Comparison of ENCODE assay signal across 12 cellular contexts in genomic region chr5:40652441-40653220, GRCh38. TPM values are rescaled to one million over a fixed set of nuclear protein-coding genes. Genes with fewer than 3 reads are reported as not detected.
DNase-seq lines count a peak whose midpoint lies in the region; ATAC-seq and TF ChIP-seq lines count a peak whose summit lies in the region.
"Had no signal": no experiment of that assay in that cellular context is flagged by ENCODE, and none has a peak within 500 bp of the region (broad histone marks: within the 10 kb centered on the region; RNA-seq: fewer than 3 reads in every experiment).

No MANE protein-coding gene starts in this region.

- WGBS in stomach, 5 donors: 65 to 78% (median 69%) methylated on average over 8 of the region's 8 CpGs

- peak overlapping the region; percentile 13 for H3K4me3 ChIP-seq in CD8-positive, alpha-beta memory T cell (ENCODE audit: low read length)
- H3K4me3 ChIP-seq in dorsolateral prefrontal cortex (no peak overlapping the region), stomach (no peak overlapping the region)
- H3K4me3 ChIP-seq: heart left ventricle, thyroid gland had no signal

- no peaks in the 10 kb centered on the region for H3K36me3 ChIP-seq in CD8-positive, alpha-beta memory T cell (ENCODE audit: insufficient read depth, low read length)
- H3K36me3 ChIP-seq in stomach: no peaks in the 10 kb centered on the region
- H3K36me3 ChIP-seq: heart left ventricle, thyroid gland had no signal

- peak in 2 of 5 donors; percentile 15 to 54 for DNase-seq in CD8-positive, alpha-beta memory T cell
- peak; percentile 58 for DNase-seq in activated CD8-positive, alpha-beta T cell treated with anti-CD3 and anti-CD28 coated beads, Interleukin-2, amount 10 ng/mL, durations not matched to agents 7 days and 5 days
- DNase-seq in myocyte (ENCODE audit: low read depth) (peak; percentile 58), dorsolateral prefrontal cortex (no peak), occipital lobe (lab: John Stamatoyannopoulos, UW) (no peak), stomach (no peak)
- DNase-seq: Calu3, heart left ventricle, thyroid gland had no signal

- peaks cover 0 to 1% (median 0%) of the 10 kb centered on the region in 3 donors for H3K36me3 Mint-ChIP-seq in CD8-positive, alpha-beta memory T cell
- H3K36me3 Mint-ChIP-seq in activated CD8-positive, alpha-beta T cell treated with anti-CD3 and anti-CD28 coated beads, Interleukin-2, amount 10 ng/mL, durations not matched to agents 7 days and 5 days (ENCODE audit: low read depth): peaks cover 23% of the 10 kb centered on the region

- no peak for TF ChIP-seq POLR2A in stomach (IDR thresholded peaks at IDR 0.05)

- ATAC-seq in HG03432 (IDR thresholded peaks at IDR 0.05; ENCODE audit: unreplicated experiment) (peak; percentile 13), HG02870 (IDR thresholded peaks at IDR 0.05; ENCODE audit: unreplicated experiment) (no peak)
- peak; percentile 53 for ATAC-seq in activated CD8-positive, alpha-beta T cell treated with anti-CD3 and anti-CD28 coated beads, Interleukin-2, amount 10 ng/mL, durations not matched to agents 7 days and 5 days
- ATAC-seq: heart left ventricle had no signal

- TF ChIP-seq CTCF in dorsolateral prefrontal cortex (IDR thresholded peaks at IDR 0.05 in 54 of 56, conservative IDR thresholded peaks at IDR 0.05 in 2 of 56; ENCODE audit: low read depth in 1 of 56, partially characterized antibody in 56 of 56) (no peak), stomach (IDR thresholded peaks at IDR 0.05) (no peak)

- H3K27me3 Mint-ChIP-seq in CD8-positive, alpha-beta memory T cell: no peaks in the 10 kb centered on the region
- H3K27me3 Mint-ChIP-seq in activated CD8-positive, alpha-beta T cell treated with anti-CD3 and anti-CD28 coated beads, Interleukin-2, amount 10 ng/mL, durations not matched to agents 7 days and 5 days (ENCODE audit: low read depth): no peaks in the 10 kb centered on the region

- peak overlapping the region; percentile 67 to 98 (median 94) for H3K27ac Mint-ChIP-seq in CD8-positive, alpha-beta memory T cell
- H3K27ac Mint-ChIP-seq in activated CD8-positive, alpha-beta T cell treated with anti-CD3 and anti-CD28 coated beads, Interleukin-2, amount 10 ng/mL, durations not matched to agents 7 days and 5 days: peak overlapping the region; percentile 90

- H3K4me1 ChIP-seq in CD8-positive, alpha-beta memory T cell (ENCODE audit: insufficient read depth, low read length): peaks cover 62% of the 10 kb centered on the region
- no peaks in the 10 kb centered on the region for H3K4me1 ChIP-seq in stomach
- H3K4me1 ChIP-seq: thyroid gland had no signal

- H3K27me3 ChIP-seq in CD8-positive, alpha-beta memory T cell (ENCODE audit: insufficient read depth, low read length, poor library complexity, severe bottlenecking): no peaks in the 10 kb centered on the region
- H3K27me3 ChIP-seq in dorsolateral prefrontal cortex (no peaks in the 10 kb centered on the region), stomach (no peaks in the 10 kb centered on the region)
- H3K27me3 ChIP-seq: heart left ventricle, thyroid gland had no signal

- no peaks in the 10 kb centered on the region for H3K9me3 ChIP-seq in CD8-positive, alpha-beta memory T cell (ENCODE audit: low read length)
- no peaks in the 10 kb centered on the region for H3K9me3 ChIP-seq in stomach
- H3K9me3 ChIP-seq: heart left ventricle, thyroid gland had no signal

- peaks cover 58 to 89% (median 81%) of the 10 kb centered on the region in 3 donors for H3K4me1 Mint-ChIP-seq in CD8-positive, alpha-beta memory T cell
- peaks cover 86% of the 10 kb centered on the region for H3K4me1 Mint-ChIP-seq in activated CD8-positive, alpha-beta T cell treated with anti-CD3 and anti-CD28 coated beads, Interleukin-2, amount 10 ng/mL, durations not matched to agents 7 days and 5 days (ENCODE audit: low read depth)

- intact Hi-C loops in dorsolateral prefrontal cortex (cut with DNase I): no loop called here
- intact Hi-C loops in stomach (cut with DNase I; ENCODE audit: low total_unique reads): no loop called here

- POLR2A ChIA-PET in CD8-positive, alpha-beta memory T cell (lab: Charles Lee): interaction anchor here (0.7 to 4.2 kb wide), 4 partner anchors 29 to 242 kb away, joined by 3 to 28 read pairs (median 6); partner anchors contain the start of gene PTGER4
- POLR2A ChIA-PET in activated CD8-positive, alpha-beta T cell treated with anti-CD3 and anti-CD28 coated beads, Interleukin-2, amount 10 ng/mL, durations not matched to agents 7 days and 5 days (lab: Charles Lee): interaction anchor here (0.8 to 4.5 kb wide), 13 partner anchors 12 to 251 kb away, joined by 3 to 60 read pairs (median 4); partner anchors contain the start of gene PTGER4

- CTCF ChIA-PET in CD8-positive, alpha-beta memory T cell (lab: Charles Lee): interaction anchor here (0.7 to 4.3 kb wide), 8 partner anchors 17 to 243 kb away, joined by 3 to 28 read pairs (median 4); partner anchors contain the start of gene PTGER4
- CTCF ChIA-PET in activated CD8-positive, alpha-beta T cell treated with anti-CD3 and anti-CD28 coated beads, Interleukin-2, amount 10 ng/mL, durations not matched to agents 7 days and 5 days (lab: Charles Lee): interaction anchor here (0.8 to 4.9 kb wide), 13 partner anchors 10 to 412 kb away, joined by 3 to 34 read pairs (median 4); partner anchors contain the start of gene PTGER4

- TF ChIP-seq EP300 in stomach (IDR thresholded peaks at IDR 0.05): no peak

- H3K4me3 Mint-ChIP-seq in CD8-positive, alpha-beta memory T cell: peak overlapping the region; percentile 44 to 89 (median 74)
- peak overlapping the region; percentile 81 for H3K4me3 Mint-ChIP-seq in activated CD8-positive, alpha-beta T cell treated with anti-CD3 and anti-CD28 coated beads, Interleukin-2, amount 10 ng/mL, durations not matched to agents 7 days and 5 days
- H3K4me3 Mint-ChIP-seq: neural crest cell had no signal

- H3K9me3 Mint-ChIP-seq in CD8-positive, alpha-beta memory T cell: no peaks in the 10 kb centered on the region
- peaks cover 11% of the 10 kb centered on the region for H3K9me3 Mint-ChIP-seq in activated CD8-positive, alpha-beta T cell treated with anti-CD3 and anti-CD28 coated beads, Interleukin-2, amount 10 ng/mL, durations not matched to agents 7 days and 5 days (ENCODE audit: insufficient read depth)
- H3K9me3 Mint-ChIP-seq: neural crest cell had no signal

- no peak overlapping the region for H3K27ac ChIP-seq in CD8-positive, alpha-beta memory T cell (ENCODE audit: low read depth, low read length)
- no peak overlapping the region for H3K27ac ChIP-seq in dorsolateral prefrontal cortex
- H3K27ac ChIP-seq in stomach: no peak overlapping the region
- H3K27ac ChIP-seq: thyroid gland had no signal

RNA-seq across cellular contexts. Expression of gene PTGER4, which starts 27.1 kb away (rescaled TPM):
- 10 to 100 TPM; 49.5 to 53.9 TPM for total RNA-seq in CD8-positive, alpha-beta memory T cell
- 84.1 TPM for polyA plus RNA-seq in CD8-positive, alpha-beta memory T cell
- total RNA-seq in activated CD8-positive, alpha-beta T cell treated with anti-CD3 and anti-CD28 coated beads, Interleukin-2, amount 10 ng/mL, durations not matched to agents 7 days and 5 days: 10 to 100 TPM; 45.8 to 50.8 TPM
- total RNA-seq in myocyte: 58.6 and 59.5 TPM in 2 replicates
- polyA plus RNA-seq in myocyte (2012): 5.6 TPM
- 1 to 10 TPM in 96 of 120 experiments, under 1 TPM in 24; 0.46 to 6.9 (median 1.8) TPM for total RNA-seq in dorsolateral prefrontal cortex
- 3.3 TPM for total RNA-seq in occipital lobe
- 10 to 100 TPM; 10.5 to 31.7 (median 18.4) TPM for total RNA-seq in stomach
- 10 to 100 TPM in 1 of 3 donors, 1 to 10 TPM in 2; 1.9 to 23.4 (median 7.5) TPM for polyA plus RNA-seq in stomach
- total RNA-seq: neural crest cell had no signal

Comparison
In these comparisons a context has a peak if more than half of its experiments do, and no peak if none do; other contexts are left out.
1. DNase-seq: peak in activated CD8-positive, alpha-beta T cell treated with anti-CD3 and anti-CD28 coated beads, Interleukin-2, amount 10 ng/mL, durations not matched to agents 7 days and 5 days (single experiment) and myocyte (single experiment); none in dorsolateral prefrontal cortex (0 of 10), occipital lobe (single experiment) and stomach (single experiment).